Comparison of ENCODE assay signal across 12 cellular contexts in the genomic region with DNA sequence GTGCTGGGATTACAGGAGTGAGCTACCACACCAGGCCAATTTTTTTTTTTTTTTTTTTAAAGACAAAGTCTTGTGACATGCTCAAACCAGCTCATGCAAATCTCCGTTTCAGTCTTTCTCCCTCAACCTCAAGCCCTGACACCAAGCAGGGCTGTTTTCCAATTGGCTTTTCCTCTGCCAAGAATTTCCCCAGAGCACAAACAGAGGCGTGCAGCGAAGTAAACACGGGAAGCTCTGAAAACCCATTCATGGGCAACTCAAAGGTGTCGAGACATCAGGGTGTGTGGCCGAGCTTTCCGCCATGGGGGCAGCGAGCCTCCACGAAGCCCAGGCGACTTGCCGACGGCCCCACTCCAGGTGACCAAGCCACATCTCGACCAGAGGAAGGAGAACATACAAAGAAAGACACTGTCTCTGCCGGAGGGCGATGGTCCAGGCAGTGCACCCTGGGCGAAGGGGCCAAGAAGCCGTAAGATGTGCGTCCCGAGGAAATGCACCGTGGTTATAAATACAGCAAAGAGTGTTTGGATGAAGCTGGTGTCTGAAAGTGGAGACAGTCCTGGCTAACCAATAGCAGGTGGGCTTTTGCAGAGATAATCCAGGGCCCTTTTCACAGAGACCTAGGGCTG.
DNase-seq lines count a peak whose midpoint lies in the region; ATAC-seq and TF ChIP-seq lines count a peak whose summit lies in the region.
"Had no signal": no experiment of that assay in that cellular context is flagged by ENCODE, and none has a peak within 500 bp of the region (broad histone marks: within the 10 kb centered on the region; RNA-seq: fewer than 3 reads in every experiment).

No MANE protein-coding gene starts in this region.

- no peak overlapping the region for H3K4me3 ChIP-seq in fibroblast of pulmonary artery (replicated peaks; ENCODE audit: low read depth, low read length)
- H3K4me3 ChIP-seq in vagina, result peak overlapping the region in 1 of 2 donors; percentile 15

- peak overlapping the region; percentile 47 for H3K27ac Mint-ChIP-seq in nephron progenitor cell
- H3K27ac Mint-ChIP-seq: natural killer cell treated with Interleukin-12 subunit alpha and Interleukin-12 subunit beta and Interleukin-15 and Interleukin-18, amount 100 ng/mL, for 72 hours had no signal

- H3K4me1 Mint-ChIP-seq in nephron progenitor cell, result peaks cover 22% of the 10 kb centered on the region

- DNase-seq in DMS79 treated with DMSO at 0.1 percent for 48 hours (lab: John Stamatoyannopoulos, UW), result peak; percentile 7
- no peak for DNase-seq in DMS79 (lab: John Stamatoyannopoulos, UW)
- DNase-seq in fibroblast of pulmonary artery (ENCODE audit: low read depth), result peak; percentile 78
- no peak for DNase-seq in nephron progenitor cell
- DNase-seq in vagina (ENCODE audit: extremely low spot score in 2 of 2), result no peak
- DNase-seq: activated T-cell treated with anti-CD3 and anti-CD28 coated beads, Interleukin-2, amount 50 U/mL, for 1 hour; NCI-H2107 had no signal

- peaks cover 7% of the 10 kb centered on the region for H3K27me3 Mint-ChIP-seq in nephron progenitor cell (ENCODE audit: low read depth, poor library complexity)

- no peak for TF ChIP-seq CTCF in fibroblast of pulmonary artery (IDR thresholded peaks at IDR 0.05; ENCODE audit: low read length, missing control alignments)
- TF ChIP-seq CTCF in nephron progenitor cell (IDR thresholded peaks at IDR 0.05), result no peak
- TF ChIP-seq CTCF in vagina (IDR thresholded peaks at IDR 0.05), result no peak

- H3K27ac ChIP-seq in vagina, result peak overlapping the region; percentile 65
- H3K27ac ChIP-seq: 22Rv1 had no signal

- H3K9me3 Mint-ChIP-seq in nephron progenitor cell, result no peaks in the 10 kb centered on the region
- H3K9me3 Mint-ChIP-seq: natural killer cell treated with Interleukin-12 subunit alpha and Interleukin-12 subunit beta and Interleukin-15 and Interleukin-18, amount 100 ng/mL, for 72 hours had no signal

- H3K9me3 ChIP-seq in vagina, result no peaks in the 10 kb centered on the region

- no peaks in the 10 kb centered on the region for H3K27me3 ChIP-seq in vagina

- H3K36me3 ChIP-seq in vagina, result no peaks in the 10 kb centered on the region

- peaks cover 20% of the 10 kb centered on the region for H3K4me1 ChIP-seq in vagina

- TF ChIP-seq POLR2A in vagina (IDR thresholded peaks at IDR 0.05), result no peak

- intact Hi-C loops in vagina (cut with DNase I), result no loop called here

- H3K36me3 Mint-ChIP-seq in nephron progenitor cell (ENCODE audit: low read depth), result no peaks in the 10 kb centered on the region
- H3K36me3 Mint-ChIP-seq: natural killer cell treated with Interleukin-12 subunit alpha and Interleukin-12 subunit beta and Interleukin-15 and Interleukin-18, amount 100 ng/mL, for 72 hours had no signal

- ATAC-seq in HG02885 (IDR thresholded peaks at IDR 0.05; ENCODE audit: poor library complexity, unreplicated experiment) (no peak), GM18867 (IDR thresholded peaks at IDR 0.05; ENCODE audit: unreplicated experiment) (no peak), HG02759 (IDR thresholded peaks at IDR 0.05; ENCODE audit: unreplicated experiment) (no peak)
- ATAC-seq: natural killer cell treated with Interleukin-12 subunit alpha and Interleukin-12 subunit beta and Interleukin-15 and Interleukin-18, amount 100 ng/mL, for 72 hours had no signal

- H3K4me3 Mint-ChIP-seq in nephron progenitor cell, result no peak overlapping the region
- H3K4me3 Mint-ChIP-seq: natural killer cell treated with Interleukin-12 subunit alpha and Interleukin-12 subunit beta and Interleukin-15 and Interleukin-18, amount 100 ng/mL, for 72 hours had no signal

Comparison
In these comparisons a context has a peak if more than half of its experiments do, and no peak if none do; other contexts are left out.
1. DNase-seq: peak in DMS79 treated with DMSO at 0.1 percent for 48 hours (single experiment) and fibroblast of pulmonary artery (single experiment); none in DMS79 (single experiment), nephron progenitor cell (single experiment) and vagina (0 of 2).